Comparison of ENCODE assay signal across 8 cellular contexts in the genomic region with DNA sequence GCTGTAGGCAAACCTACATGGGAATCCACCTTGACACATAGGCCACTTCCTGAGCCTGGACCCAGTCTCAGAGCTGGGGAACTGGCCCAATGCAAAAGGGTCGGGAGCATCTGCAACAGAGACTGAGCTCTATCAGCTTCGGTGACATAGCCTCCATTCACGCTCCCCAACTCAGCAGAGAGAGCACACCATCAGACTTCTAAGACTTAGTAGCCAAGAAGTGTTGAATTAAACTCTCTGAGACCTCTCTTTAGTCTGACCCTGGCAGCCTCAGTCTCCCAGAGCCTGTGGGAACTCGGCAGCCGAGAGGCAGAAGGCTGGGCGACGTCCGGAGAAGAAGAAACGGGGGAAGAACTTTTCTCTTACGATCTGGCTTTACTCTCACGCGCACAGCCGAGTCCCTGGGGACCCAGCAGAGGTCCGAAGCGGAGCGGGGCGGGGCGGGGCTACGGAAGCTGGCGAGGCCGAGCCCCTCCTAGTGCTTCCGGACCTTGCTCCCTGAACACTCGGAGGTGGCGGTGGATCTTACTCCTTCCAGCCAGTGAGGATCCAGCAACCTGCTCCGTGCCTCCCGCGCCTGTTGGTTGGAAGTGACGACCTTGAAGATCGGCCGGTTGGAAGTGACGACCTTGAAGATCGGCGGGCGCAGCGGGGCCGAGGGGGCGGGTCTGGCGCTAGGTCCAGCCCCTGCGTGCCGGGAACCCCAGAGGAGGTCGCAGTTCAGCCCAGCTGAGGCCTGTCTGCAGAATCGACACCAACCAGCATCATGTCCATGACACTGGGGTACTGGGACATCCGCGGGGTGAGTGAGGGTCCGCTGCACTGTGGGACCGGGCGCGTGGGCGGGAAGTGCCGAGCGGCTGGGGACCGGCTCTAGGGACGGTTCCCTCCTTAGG. TPM values are rescaled to one million over a fixed set of nuclear protein-coding genes. Genes with fewer than 3 reads are reported as not detected.
DNase-seq lines count a peak whose midpoint lies in the region; ATAC-seq and TF ChIP-seq lines count a peak whose summit lies in the region.

A gene (plus strand): TSS at position 476 of the 896 bp plus-strand sequence. CDS start 291 bp downstream, at position 767.

- H3K79me2 ChIP-seq in fibroblast of lung (ENCODE audit: control insufficient read depth, insufficient read depth, low read length): no peaks in the 10 kb centered on the region

- peak within 1 kb of the TSS; percentile 95 for H3K4me3 Mint-ChIP-seq in activated T-helper 1 cell treated with anti-CD3 and anti-CD28 coated beads, Interleukin-12 subunit alpha, Interleukin-12 subunit beta, Interleukin-2, Interleukin-4 antibody, amounts not matched to agents 30 ng/mL and 10 ng/mL and 1 ng/mL, durations not matched to agents 14 hours and 24 hours and 36 hours
- H3K4me3 Mint-ChIP-seq in naive B cell: peak within 1 kb of the TSS; percentile 84 to 97 (median 94)
- peak within 1 kb of the TSS; percentile 91 for H3K4me3 Mint-ChIP-seq in stimulated activated memory B cell treated with anti-CD40 and anti-IgM and Interleukin-4, amounts not matched to agents 10 μg/mL and 1 μg/mL and 100 μg/mL, for 72 hours

- H3K27ac Mint-ChIP-seq in activated T-helper 1 cell treated with anti-CD3 and anti-CD28 coated beads, Interleukin-12 subunit alpha, Interleukin-12 subunit beta, Interleukin-2, Interleukin-4 antibody, amounts not matched to agents 30 ng/mL and 10 ng/mL and 1 ng/mL, durations not matched to agents 14 hours and 24 hours and 36 hours: peak within 1 kb of the TSS; percentile 92
- H3K27ac Mint-ChIP-seq in naive B cell: peak within 1 kb of the TSS; percentile 88 to 95 (median 91)
- peak within 1 kb of the TSS; percentile 98 for H3K27ac Mint-ChIP-seq in stimulated activated memory B cell treated with anti-CD40 and anti-IgM and Interleukin-4, amounts not matched to agents 10 μg/mL and 1 μg/mL and 100 μg/mL, for 72 hours

- H3K36me3 ChIP-seq in Peyer's patch: peaks cover 0 to 21% (median 0%) of the 10 kb centered on the region in 3 donors
- no peaks in the 10 kb centered on the region for H3K36me3 ChIP-seq in fibroblast of lung (ENCODE audit: control insufficient read depth, insufficient read depth, low read length)

- H3K27ac ChIP-seq in Peyer's patch (peak within 1 kb of the TSS; percentile 75 to 86 (median 82)), fibroblast of lung (ENCODE audit: insufficient read depth, low read length) (peak within 1 kb of the TSS; percentile 31)

- peak; percentile 65 to 77 for TF ChIP-seq POLR2A in Peyer's patch (IDR thresholded peaks at IDR 0.05)

- ATAC-seq in GM19395 (IDR thresholded peaks at IDR 0.05; ENCODE audit: unreplicated experiment): peak; percentile 98
- ATAC-seq in HG03558 (IDR thresholded peaks at IDR 0.05; ENCODE audit: extremely low read depth, unreplicated experiment): peak; percentile 38
- ATAC-seq in naive B cell (ENCODE audit: low read depth in 2 of 2): peak; percentile 88 to 91
- peak; percentile 94 for ATAC-seq in stimulated activated memory B cell treated with anti-CD40 and anti-IgM and Interleukin-4, amounts not matched to agents 10 μg/mL and 1 μg/mL and 100 μg/mL, for 72 hours

- H3K36me3 Mint-ChIP-seq in activated T-helper 1 cell treated with anti-CD3 and anti-CD28 coated beads, Interleukin-12 subunit alpha, Interleukin-12 subunit beta, Interleukin-2, Interleukin-4 antibody, amounts not matched to agents 30 ng/mL and 10 ng/mL and 1 ng/mL, durations not matched to agents 14 hours and 24 hours and 36 hours (ENCODE audit: low read depth): peaks cover 16% of the 10 kb centered on the region
- peaks cover 4 to 10% of the 10 kb centered on the region in 2 donors for H3K36me3 Mint-ChIP-seq in naive B cell
- peaks cover 7% of the 10 kb centered on the region for H3K36me3 Mint-ChIP-seq in stimulated activated memory B cell treated with anti-CD40 and anti-IgM and Interleukin-4, amounts not matched to agents 10 μg/mL and 1 μg/mL and 100 μg/mL, for 72 hours

- TF ChIP-seq CTCF in Peyer's patch (IDR thresholded peaks at IDR 0.05) (peak in 1 of 6 experiments; percentile 32), fibroblast of lung (conservative IDR thresholded peaks at IDR 0.05 in 1 of 2, IDR thresholded peaks at IDR 0.05 in 1 of 2; ENCODE audit: low read depth in 1 of 2, low read length in 2 of 2) (no peak)

- H2AFZ ChIP-seq in fibroblast of lung (ENCODE audit: low read length): peak within 1 kb of the TSS; percentile 94

- H3K27me3 ChIP-seq in Peyer's patch (no peaks in the 10 kb centered on the region), fibroblast of lung (ENCODE audit: control insufficient read depth, insufficient read depth, low read length) (peaks cover 2% of the 10 kb centered on the region)

- H3K27me3 Mint-ChIP-seq in activated T-helper 1 cell treated with anti-CD3 and anti-CD28 coated beads, Interleukin-12 subunit alpha, Interleukin-12 subunit beta, Interleukin-2, Interleukin-4 antibody, amounts not matched to agents 30 ng/mL and 10 ng/mL and 1 ng/mL, durations not matched to agents 14 hours and 24 hours and 36 hours (ENCODE audit: insufficient read depth): peaks cover 19% of the 10 kb centered on the region
- H3K27me3 Mint-ChIP-seq in naive B cell: peaks cover 7 to 22% (median 13%) of the 10 kb centered on the region in 3 donors
- peaks cover 7% of the 10 kb centered on the region for H3K27me3 Mint-ChIP-seq in stimulated activated memory B cell treated with anti-CD40 and anti-IgM and Interleukin-4, amounts not matched to agents 10 μg/mL and 1 μg/mL and 100 μg/mL, for 72 hours

- intact Hi-C loops in activated T-helper 1 cell treated with anti-CD3 and anti-CD28 coated beads, Interleukin-12 subunit alpha, Interleukin-12 subunit beta, Interleukin-2, Interleukin-4 antibody, amounts not matched to agents 30 ng/mL and 10 ng/mL and 1 ng/mL, durations not matched to agents 14 hours and 24 hours and 36 hours (cut with micrococcal nuclease): loop anchor here (1.0 kb wide), 4 partner anchors 11 to 84 kb away; no protein-coding TSS in a partner anchor

- no peaks in the 10 kb centered on the region for H4K20me1 ChIP-seq in fibroblast of lung (ENCODE audit: control insufficient read depth, extremely low read depth, insufficient read depth, low read length)

- DNase-seq in COLO668 (lab: John Stamatoyannopoulos, UW; ENCODE audit: unreplicated experiment) (peak; percentile 72), Peyer's patch (peak; percentile 88 to 96 (median 95)), fibroblast of lung (ENCODE audit: low read depth in 2 of 2) (peak; percentile 74 to 76), naive B cell (peak; percentile 80)
- DNase-seq in activated T-helper 1 cell treated with anti-CD3 and anti-CD28 coated beads, Interleukin-12 subunit alpha, Interleukin-12 subunit beta, Interleukin-2, Interleukin-4 antibody, amounts not matched to agents 30 ng/mL and 10 ng/mL and 1 ng/mL, durations not matched to agents 14 hours and 24 hours and 36 hours (ENCODE audit: low spot score): peak; percentile 56

- H3K4me2 ChIP-seq in fibroblast of lung (ENCODE audit: extremely low read depth, insufficient read depth, low read length): peak within 1 kb of the TSS; percentile 88

- no peaks in the 10 kb centered on the region for H3K9me3 ChIP-seq in Peyer's patch
- no peaks in the 10 kb centered on the region for H3K9me3 ChIP-seq in fibroblast of lung (ENCODE audit: control insufficient read depth, insufficient read depth, low read depth, low read length)

- H3K4me3 ChIP-seq in Peyer's patch (peak within 1 kb of the TSS; percentile 61 to 89 (median 76)), fibroblast of lung (replicated peaks in 1 of 4; ENCODE audit: control extremely low read depth in 1 of 4, insufficient read depth in 1 of 4, low read depth in 3 of 4, low read length in 4 of 4) (peak within 1 kb of the TSS; percentile 59 to 65 (median 62))

- H3K9me3 Mint-ChIP-seq in activated T-helper 1 cell treated with anti-CD3 and anti-CD28 coated beads, Interleukin-12 subunit alpha, Interleukin-12 subunit beta, Interleukin-2, Interleukin-4 antibody, amounts not matched to agents 30 ng/mL and 10 ng/mL and 1 ng/mL, durations not matched to agents 14 hours and 24 hours and 36 hours: no peaks in the 10 kb centered on the region
- no peaks in the 10 kb centered on the region for H3K9me3 Mint-ChIP-seq in naive B cell
- no peaks in the 10 kb centered on the region for H3K9me3 Mint-ChIP-seq in stimulated activated memory B cell treated with anti-CD40 and anti-IgM and Interleukin-4, amounts not matched to agents 10 μg/mL and 1 μg/mL and 100 μg/mL, for 72 hours

- H3K4me1 ChIP-seq in Peyer's patch: peaks cover 0 to 26% (median 3%) of the 10 kb centered on the region in 4 donors
- peaks cover 4% of the 10 kb centered on the region for H3K4me1 ChIP-seq in fibroblast of lung (ENCODE audit: control insufficient read depth, extremely low read depth, insufficient read depth, low read length)

- H3K4me1 Mint-ChIP-seq in activated T-helper 1 cell treated with anti-CD3 and anti-CD28 coated beads, Interleukin-12 subunit alpha, Interleukin-12 subunit beta, Interleukin-2, Interleukin-4 antibody, amounts not matched to agents 30 ng/mL and 10 ng/mL and 1 ng/mL, durations not matched to agents 14 hours and 24 hours and 36 hours (ENCODE audit: low read depth): peaks cover 15% of the 10 kb centered on the region
- H3K4me1 Mint-ChIP-seq in naive B cell: peaks cover 21 to 26% (median 22%) of the 10 kb centered on the region in 3 donors
- peaks cover 23% of the 10 kb centered on the region for H3K4me1 Mint-ChIP-seq in stimulated activated memory B cell treated with anti-CD40 and anti-IgM and Interleukin-4, amounts not matched to agents 10 μg/mL and 1 μg/mL and 100 μg/mL, for 72 hours

- peak within 1 kb of the TSS; percentile 52 for H3K9ac ChIP-seq in fibroblast of lung (ENCODE audit: insufficient read depth, low read length)

RNA-seq across cellular contexts. Expression of the gene that starts here (rescaled TPM):
- total RNA-seq in Peyer's patch (100 to 1,000 TPM in 3 of 4 donors, 10 to 100 TPM in 1; 76.7 to 276 (median 228) TPM), fibroblast of lung (10.5 and 17.7 TPM in 2 replicates)
- total RNA-seq in activated T-helper 1 cell treated with anti-CD3 and anti-CD28 coated beads, Interleukin-12 subunit alpha, Interleukin-12 subunit beta, Interleukin-2, Interleukin-4 antibody, amounts not matched to agents 30 ng/mL and 10 ng/mL and 1 ng/mL, durations not matched to agents 14 hours and 24 hours and 36 hours: 6.5 and 8.9 TPM in 2 replicates
- polyA plus RNA-seq in fibroblast of lung (30.5 and 30.8 TPM in 2 replicates), naive B cell (ENCODE audit: low read depth in 6 of 6) (10 to 100 TPM; 10.6 to 24.4 (median 16.7) TPM)
- polyA plus RNA-seq in fibroblast of lung (2012): 21.0 and 22.3 TPM in 2 replicates
- 13.1 and 43.1 TPM in 2 replicates for polyA minus RNA-seq in fibroblast of lung (ENCODE audit: low replicate concordance)

Comparison
In these comparisons a context has a peak if more than half of its experiments do, and no peak if none do; other contexts are left out.
1. Peak in every context shown above with its lines: DNase-seq, ATAC-seq, H3K4me3 ChIP-seq and H3K27ac ChIP-seq.
2. ATAC-seq: peak in every context shown above with its lines; median percentile 98 in GM19395; 94 in stimulated activated memory B cell treated with anti-CD40 and anti-IgM and Interleukin-4, amounts not matched to agents 10 μg/mL and 1 μg/mL and 100 μg/mL, for 72 hours; 90 in naive B cell; 38 in HG03558.